Comparison of ENCODE assay signal across 13 cellular contexts in genomic region chr9:84294551-84294950, GRCh38. TPM values are rescaled to one million over a fixed set of nuclear protein-coding genes. Genes with fewer than 3 reads are reported as not detected.
DNase-seq lines count a peak whose midpoint lies in the region; ATAC-seq and TF ChIP-seq lines count a peak whose summit lies in the region.
"Had no signal": no experiment of that assay in that cellular context is flagged by ENCODE, and none has a peak within 500 bp of the region (broad histone marks: within the 10 kb centered on the region; RNA-seq: fewer than 3 reads in every experiment).

No MANE protein-coding gene starts in this region.

- peaks cover 51% of the 10 kb centered on the region for H3K4me1 Mint-ChIP-seq in activated T-helper 2 cell treated with anti-CD3 and anti-CD28 coated beads, Interferon-gamma antibody, Interleukin-2, Interleukin-4, amounts not matched to agents 10 μg/mL and 5 μg/mL and 100 μg/mL, durations not matched to agents 14 hours and 24 hours and 36 hours (ENCODE audit: low read depth)
- H3K4me1 Mint-ChIP-seq in nephron progenitor cell (no peaks in the 10 kb centered on the region), glutamatergic neuron (ENCODE audit: low read depth, unreplicated experiment) (no peaks in the 10 kb centered on the region)

- ATAC-seq in SK-N-SH treated with all-trans-retinoic acid at 6 μM for 48 hours (no peak), HG03175 (IDR thresholded peaks at IDR 0.05; ENCODE audit: unreplicated experiment) (peak; percentile 30)

- no peak overlapping the region for H2AFZ ChIP-seq in SK-N-SH (ENCODE audit: low read depth)

- H3K27ac Mint-ChIP-seq in activated T-helper 2 cell treated with anti-CD3 and anti-CD28 coated beads, Interferon-gamma antibody, Interleukin-2, Interleukin-4, amounts not matched to agents 10 μg/mL and 5 μg/mL and 100 μg/mL, durations not matched to agents 14 hours and 24 hours and 36 hours = peak overlapping the region; percentile 99
- H3K27ac Mint-ChIP-seq in nephron progenitor cell (no peak overlapping the region), glutamatergic neuron (ENCODE audit: unreplicated experiment) (no peak overlapping the region)

- CTCF ChIA-PET in SK-N-SH (lab: Yijun Ruan, JAX) = interaction anchor here (1.0 to 1.5 kb wide), 2 partner anchors 11 to 34 kb away, joined by 3 to 5 read pairs; no protein-coding TSS in a partner anchor

- TF ChIP-seq EP300 in SK-N-SH (IDR thresholded peaks at IDR 0.05; ENCODE audit: borderline replicate concordance in 1 of 2, low read depth in 1 of 2, low read length in 1 of 2) = no peak

- H3K79me2 ChIP-seq in SK-N-SH (ENCODE audit: insufficient read depth) = no peaks in the 10 kb centered on the region

- peaks cover 4% of the 10 kb centered on the region for H3F3A ChIP-seq in SK-N-SH (replicated peaks; ENCODE audit: insufficient read depth)

- no peak overlapping the region for H3K4me3 ChIP-seq in SK-N-SH (ENCODE audit: low read depth in 2 of 2, low read length in 1 of 2)
- H3K4me3 ChIP-seq: cardiac muscle cell, thoracic aorta had no signal

- H3K9me2 ChIP-seq in SK-N-SH = no peaks in the 10 kb centered on the region

- H3K9me3 Mint-ChIP-seq in activated T-helper 2 cell treated with anti-CD3 and anti-CD28 coated beads, Interferon-gamma antibody, Interleukin-2, Interleukin-4, amounts not matched to agents 10 μg/mL and 5 μg/mL and 100 μg/mL, durations not matched to agents 14 hours and 24 hours and 36 hours = no peaks in the 10 kb centered on the region
- H3K9me3 Mint-ChIP-seq in nephron progenitor cell (no peaks in the 10 kb centered on the region), glutamatergic neuron (ENCODE audit: unreplicated experiment) (no peaks in the 10 kb centered on the region)

- no peaks in the 10 kb centered on the region for H3K36me3 ChIP-seq in SK-N-SH (replicated peaks in 1 of 2; ENCODE audit: control insufficient read depth in 1 of 2, insufficient read depth in 2 of 2, low read length in 1 of 2)
- H3K36me3 ChIP-seq: cardiac muscle cell, thoracic aorta had no signal

- H3K27me3 ChIP-seq in SK-N-SH (ENCODE audit: insufficient read depth) = no peaks in the 10 kb centered on the region
- H3K27me3 ChIP-seq: cardiac muscle cell had no signal

- WGBS in SK-N-SH (ENCODE audit: low lambda C conversion rate) = 80% methylated on average over 2 of the region's 3 CpGs

- H3K27ac ChIP-seq in SK-N-SH (ENCODE audit: low read depth in 2 of 2, low read length in 1 of 2) = no peak overlapping the region
- H3K27ac ChIP-seq: cardiac muscle cell, thoracic aorta had no signal

- H3K9ac ChIP-seq in SK-N-SH = no peak overlapping the region

- H3K9me3 ChIP-seq in SK-N-SH = no peaks in the 10 kb centered on the region
- H3K9me3 ChIP-seq: thoracic aorta had no signal

- H3K4me3 Mint-ChIP-seq in activated T-helper 2 cell treated with anti-CD3 and anti-CD28 coated beads, Interferon-gamma antibody, Interleukin-2, Interleukin-4, amounts not matched to agents 10 μg/mL and 5 μg/mL and 100 μg/mL, durations not matched to agents 14 hours and 24 hours and 36 hours (ENCODE audit: low read depth) = no peak overlapping the region
- no peak overlapping the region for H3K4me3 Mint-ChIP-seq in nephron progenitor cell
- no peak overlapping the region for H3K4me3 Mint-ChIP-seq in glutamatergic neuron (ENCODE audit: unreplicated experiment)

- TF ChIP-seq CTCF in SK-N-SH (IDR thresholded peaks at IDR 0.05) = peak; percentile 17; the same call in 1 of the 2 replicates
- TF ChIP-seq CTCF in nephron progenitor cell (IDR thresholded peaks at IDR 0.05) = peak; percentile 16
- no peak for TF ChIP-seq CTCF in glutamatergic neuron (IDR thresholded peaks at IDR 0.05; ENCODE audit: partially characterized antibody, unreplicated experiment)

- no peak overlapping the region for H3K4me2 ChIP-seq in SK-N-SH

- H3K36me3 Mint-ChIP-seq in activated T-helper 2 cell treated with anti-CD3 and anti-CD28 coated beads, Interferon-gamma antibody, Interleukin-2, Interleukin-4, amounts not matched to agents 10 μg/mL and 5 μg/mL and 100 μg/mL, durations not matched to agents 14 hours and 24 hours and 36 hours (ENCODE audit: low read depth) = peaks cover 5% of the 10 kb centered on the region
- H3K36me3 Mint-ChIP-seq in nephron progenitor cell (ENCODE audit: low read depth) (no peaks in the 10 kb centered on the region), glutamatergic neuron (ENCODE audit: unreplicated experiment) (no peaks in the 10 kb centered on the region)

- peaks cover 0 to 19% of the 10 kb centered on the region in 2 experiments; a peak in 2 of 4 replicates for H3K4me1 ChIP-seq in SK-N-SH (ENCODE audit: control insufficient read depth in 1 of 2, insufficient read depth in 2 of 2, low read depth in 1 of 2, low read length in 1 of 2)

- H3K27me3 Mint-ChIP-seq in activated T-helper 2 cell treated with anti-CD3 and anti-CD28 coated beads, Interferon-gamma antibody, Interleukin-2, Interleukin-4, amounts not matched to agents 10 μg/mL and 5 μg/mL and 100 μg/mL, durations not matched to agents 14 hours and 24 hours and 36 hours (ENCODE audit: low read depth) = no peaks in the 10 kb centered on the region
- H3K27me3 Mint-ChIP-seq in nephron progenitor cell (ENCODE audit: low read depth, poor library complexity) (peaks cover 20% of the 10 kb centered on the region), glutamatergic neuron (ENCODE audit: unreplicated experiment) (no peaks in the 10 kb centered on the region)

- intact Hi-C loops in activated T-helper 2 cell treated with anti-CD3 and anti-CD28 coated beads, Interferon-gamma antibody, Interleukin-2, Interleukin-4, amounts not matched to agents 10 μg/mL and 5 μg/mL and 100 μg/mL, durations not matched to agents 14 hours and 24 hours and 36 hours (cut with micrococcal nuclease) = loop anchor here (5.0 to 10.0 kb wide), 3 partner anchors 312 to 1448 kb away; partner anchors contain the start of genes AGTPBP1, HNRNPK, KIF27 and RMI1

- POLR2A ChIA-PET in SK-N-SH (lab: Yijun Ruan, JAX) = no interaction called here

- H4K20me1 ChIP-seq in SK-N-SH (ENCODE audit: insufficient read depth) = no peaks in the 10 kb centered on the region

- DNase-seq in SK-N-SH (no peak), nephron progenitor cell (no peak), A172 (ENCODE audit: low spot score) (no peak), glutamatergic neuron (no peak)
- no peak for DNase-seq in activated T-helper 2 cell treated with anti-CD3 and anti-CD28 coated beads, Interferon-gamma antibody, Interleukin-2, Interleukin-4, amounts not matched to agents 10 μg/mL and 5 μg/mL and 100 μg/mL, durations not matched to agents 14 hours and 24 hours and 36 hours (ENCODE audit: low spot score)
- no peak for DNase-seq in stimulated activated CD8-positive, alpha-beta memory T cell treated with anti-CD3 and anti-CD28 coated beads, Interleukin-4, amount 100 ng/mL, for 48 hours
- DNase-seq: NCI-H226; posterior cingulate gyrus; stimulated activated CD4-positive, alpha-beta T cell treated with anti-CD3 and anti-CD28 coated beads, Interleukin-4, amount 100 ng/mL, for 4 hours had no signal

- TF ChIP-seq RAD21 in SK-N-SH (IDR thresholded peaks at IDR 0.05; ENCODE audit: low read length) = no peak

TF ChIP-seq in SK-N-SH, 30 proteins besides CTCF, POLR2A, EP300 and RAD21 (continues in another document):
- TF ChIP-seq NRF1 (IDR thresholded peaks at IDR 0.05; ENCODE audit: low read depth, low read length) (no peak), TEAD4 (IDR thresholded peaks at IDR 0.05; ENCODE audit: borderline replicate concordance, insufficient read depth) (no peak), POLR2AphosphoS5 (IDR thresholded peaks at IDR 0.05; ENCODE audit: low read depth, low read length) (no peak), FOXM1 (IDR thresholded peaks at IDR 0.05; ENCODE audit: low read depth) (no peak)
- TF ChIP-seq, protein P1, sequence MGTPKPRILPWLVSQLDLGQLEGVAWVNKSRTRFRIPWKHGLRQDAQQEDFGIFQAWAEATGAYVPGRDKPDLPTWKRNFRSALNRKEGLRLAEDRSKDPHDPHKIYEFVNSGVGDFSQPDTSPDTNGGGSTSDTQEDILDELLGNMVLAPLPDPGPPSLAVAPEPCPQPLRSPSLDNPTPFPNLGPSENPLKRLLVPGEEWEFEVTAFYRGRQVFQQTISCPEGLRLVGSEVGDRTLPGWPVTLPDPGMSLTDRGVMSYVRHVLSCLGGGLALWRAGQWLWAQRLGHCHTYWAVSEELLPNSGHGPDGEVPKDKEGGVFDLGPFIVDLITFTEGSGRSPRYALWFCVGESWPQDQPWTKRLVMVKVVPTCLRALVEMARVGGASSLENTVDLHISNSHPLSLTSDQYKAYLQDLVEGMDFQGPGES (IDR thresholded peaks at IDR 0.05; ENCODE audit: low read depth, low read length) = no peak

TF ChIP-seq in SK-N-SH treated with all-trans-retinoic acid at 6 μM for 48 hours, 23 proteins besides CTCF, POLR2A, EP300 and RAD21:
- TF ChIP-seq TCF4 (CRISPR knock-in tag; IDR thresholded peaks at IDR 0.05; ENCODE audit: borderline replicate concordance) (no peak), TOX (CRISPR knock-in tag; IDR thresholded peaks at IDR 0.05; ENCODE audit: borderline replicate concordance) (no peak)

RNA-seq across cellular contexts. Expression of gene SLC28A3, which starts 46.0 kb away (rescaled TPM):
- polyA plus RNA-seq in SK-N-SH (2012; rRNA removed) = 0.23 and 0.45 TPM in 2 replicates
- polyA plus RNA-seq in SK-N-SH (2012; cell fraction: cytosol; rRNA removed) = 0.32 and 0.35 TPM in 2 replicates
- 0.16 and 0.48 TPM in 2 replicates for polyA plus RNA-seq in SK-N-SH (2012; cell fraction: nucleus; rRNA removed)
- total RNA-seq in activated T-helper 2 cell treated with anti-CD3 and anti-CD28 coated beads, Interferon-gamma antibody, Interleukin-2, Interleukin-4, amounts not matched to agents 10 μg/mL and 5 μg/mL and 100 μg/mL, durations not matched to agents 14 hours and 24 hours and 36 hours = 0.37 and 0.55 TPM in 2 replicates
- 0.55 and 1.0 TPM in 2 replicates for total RNA-seq in A172 (2014; rRNA removed; shearing (Covaris generic))
- not detected for total RNA-seq in glutamatergic neuron (ENCODE audit: unreplicated experiment)
